ENCODE assay signal across 23 cellular contexts in the genomic region with DNA sequence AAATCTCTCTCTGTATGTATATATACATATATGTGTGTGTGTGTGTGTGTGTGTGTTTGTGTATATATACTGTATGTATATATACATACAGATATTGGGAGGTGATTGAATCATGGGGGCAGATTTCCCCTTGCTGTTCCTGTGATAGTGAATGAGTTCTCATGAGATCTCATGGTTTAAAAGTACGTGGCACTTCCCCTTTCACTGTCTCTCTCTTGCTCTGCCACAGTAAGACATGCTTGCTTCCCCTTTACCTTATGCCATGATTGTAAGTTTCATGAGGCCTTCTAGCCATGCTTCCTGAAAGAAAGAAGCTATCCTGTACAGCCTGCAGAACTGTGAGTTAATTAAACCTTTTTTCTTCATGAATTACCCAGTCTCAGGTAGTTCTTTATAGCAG.
"Had no signal": no experiment of that assay in that cellular context is flagged by ENCODE, and none has a peak within 500 bp of the region (broad histone marks: within the 10 kb centered on the region; RNA-seq: fewer than 3 reads in every experiment).

No MANE protein-coding gene starts in this region.

- H3K27me3 Mint-ChIP-seq: activated naive CD8-positive, alpha-beta T cell treated with anti-CD3 and anti-CD28 coated beads for 36 hours had no signal

- ATAC-seq: body of pancreas; foreskin keratinocyte; heart left ventricle; naive thymus-derived CD8-positive, alpha-beta T cell; right cardiac atrium had no signal

- DNase-seq: activated CD4-positive, alpha-beta memory T cell treated with anti-CD3 and anti-CD28 coated beads for 36 hours; activated CD4-positive, alpha-beta T cell treated with anti-CD3 and anti-CD28 coated beads for 48 hours; activated CD4-positive, CD25-positive, alpha-beta regulatory T cell; activated CD8-positive, alpha-beta memory T cell treated with anti-CD3 and anti-CD28 coated beads, Interleukin-2, amount 50 U/mL, for 4 hours; activated effector memory CD4-positive, alpha-beta T cell treated with anti-CD3 and anti-CD28 coated beads, Interleukin-2, amount 50 U/mL, for 16 hours; activated naive CD4-positive, alpha-beta T cell treated with anti-CD3 and anti-CD28 coated beads for 36 hours; activated naive CD8-positive, alpha-beta T cell treated with anti-CD3 and anti-CD28 coated beads for 36 hours; activated T-cell treated with anti-CD3 and anti-CD28 coated beads, Interleukin-2, amount 50 U/mL, for 1 hour; adrenal gland; aorta; body of pancreas; dermis blood vessel endothelial cell; effector CD4-positive, alpha-beta T cell; foreskin keratinocyte; heart left ventricle; midbrain; naive thymus-derived CD8-positive, alpha-beta T cell; nucleus accumbens; right cardiac atrium; spleen; stimulated activated naive CD4-positive, alpha-beta T cell treated with Interleukin-2 at 50 U/mL for 16 hours had no signal

- H3K4me1 Mint-ChIP-seq: activated naive CD8-positive, alpha-beta T cell treated with anti-CD3 and anti-CD28 coated beads for 36 hours; naive thymus-derived CD8-positive, alpha-beta T cell; neural crest cell had no signal

- H3K27ac Mint-ChIP-seq: activated CD4-positive, alpha-beta memory T cell treated with anti-CD3 and anti-CD28 coated beads for 36 hours; activated naive CD4-positive, alpha-beta T cell treated with anti-CD3 and anti-CD28 coated beads for 36 hours; activated naive CD8-positive, alpha-beta T cell treated with anti-CD3 and anti-CD28 coated beads for 36 hours; activated T-helper 1 cell treated with anti-CD3 and anti-CD28 coated beads, Interleukin-12 subunit alpha, Interleukin-12 subunit beta, Interleukin-2, Interleukin-4 antibody, amounts not matched to agents 30 ng/mL and 10 ng/mL and 1 ng/mL, durations not matched to agents 14 hours and 24 hours and 36 hours; naive thymus-derived CD8-positive, alpha-beta T cell had no signal

- H3K4me3 Mint-ChIP-seq: activated CD4-positive, alpha-beta memory T cell treated with anti-CD3 and anti-CD28 coated beads for 36 hours; activated naive CD4-positive, alpha-beta T cell treated with anti-CD3 and anti-CD28 coated beads for 36 hours; activated naive CD8-positive, alpha-beta T cell treated with anti-CD3 and anti-CD28 coated beads for 36 hours; activated T-helper 1 cell treated with anti-CD3 and anti-CD28 coated beads, Interleukin-12 subunit alpha, Interleukin-12 subunit beta, Interleukin-2, Interleukin-4 antibody, amounts not matched to agents 30 ng/mL and 10 ng/mL and 1 ng/mL, durations not matched to agents 14 hours and 24 hours and 36 hours; naive thymus-derived CD8-positive, alpha-beta T cell; neural crest cell had no signal
